37 cellular contexts compared by ENCODE assay signal in the genomic region with DNA sequence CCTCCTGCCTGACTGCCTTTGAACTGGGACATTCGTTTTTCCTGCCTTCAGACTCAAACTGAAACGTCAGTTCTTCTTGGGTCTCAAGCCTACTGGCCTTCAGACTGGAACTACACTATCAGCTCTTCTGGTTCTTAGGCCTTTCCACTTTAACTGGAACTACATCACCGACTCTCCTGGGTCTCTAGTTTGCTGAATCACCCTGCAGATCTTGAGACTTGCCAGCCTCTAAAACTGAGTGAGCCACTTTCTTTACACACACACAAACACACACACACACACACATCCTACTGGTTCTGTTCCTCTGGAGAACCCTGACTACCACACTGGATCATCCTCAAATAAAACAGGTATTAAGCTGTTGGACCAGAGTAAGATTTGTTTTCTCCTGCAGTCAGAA. TPM values are rescaled to one million over a fixed set of nuclear protein-coding genes. Genes with fewer than 3 reads are reported as not detected.
A peak's percentile ranks its signal among the peaks of the same experiment; 100 is the strongest.
DNase-seq lines count a peak whose midpoint lies in the region; ATAC-seq, FAIRE-seq and TF ChIP-seq lines count a peak whose summit lies in the region.
"Had no signal": no experiment of that assay in that cellular context is flagged by ENCODE, and none has a peak within 500 bp of the region (broad histone marks: within the 10 kb centered on the region; RNA-seq: fewer than 3 reads in every experiment).

No MANE protein-coding gene starts in this region.

- dilution Hi-C loops in mammary epithelial cell (cut with HindIII; ENCODE audit: low sequenced_read_pairs): no loop called here

- TF ChIP-seq CTCF in PC-3 (conservative IDR thresholded peaks at IDR 0.05; ENCODE audit: low read depth, low read length) (no peak), K562 (IDR thresholded peaks at IDR 0.05 in 2 of 3, conservative IDR thresholded peaks at IDR 0.05 in 1 of 3; ENCODE audit: insufficient read depth in 2 of 3, low read depth in 1 of 3, low read length in 3 of 3) (no peak), fibroblast of the aortic adventitia (IDR thresholded peaks at IDR 0.05; ENCODE audit: insufficient read depth, low read length) (no peak), mammary epithelial cell (conservative IDR thresholded peaks at IDR 0.05 in 1 of 2, IDR thresholded peaks at IDR 0.05 in 1 of 2; ENCODE audit: extremely low read depth in 1 of 2, insufficient read depth in 1 of 2, low read depth in 1 of 2, low read length in 2 of 2) (no peak)

- H3K27ac Mint-ChIP-seq in stimulated activated memory B cell treated with anti-CD40 and anti-IgM and Interleukin-4, amounts not matched to agents 10 μg/mL and 1 μg/mL and 100 μg/mL, for 72 hours: peak overlapping the region; percentile 30
- H3K27ac Mint-ChIP-seq: B cell; CD14-positive monocyte; CD4-positive, alpha-beta T cell; CD4-positive, CD25-positive, alpha-beta regulatory T cell; CD8-positive, alpha-beta memory T cell; CD8-positive, alpha-beta T cell had no signal

- H3K27ac ChIP-seq in PC-3 (ENCODE audit: low read length) (no peak overlapping the region), K562 (ENCODE audit: extremely low read depth, low read depth, low read length) (no peak overlapping the region), mammary epithelial cell (ENCODE audit: insufficient read depth, low read depth, low read length) (no peak overlapping the region)
- H3K27ac ChIP-seq: 22Rv1; A549; BLaER1; BLaER1 treated with 17β-estradiol and CSF1 and Interleukin-3, amounts not matched to agents 10 nM and 100 nM; C4-2B had no signal

- H3K9me3 Mint-ChIP-seq in stimulated activated memory B cell treated with anti-CD40 and anti-IgM and Interleukin-4, amounts not matched to agents 10 μg/mL and 1 μg/mL and 100 μg/mL, for 72 hours: peaks cover 3% of the 10 kb centered on the region
- H3K9me3 Mint-ChIP-seq: CD4-positive, alpha-beta memory T cell; CD4-positive, alpha-beta T cell; CD4-positive, CD25-positive, alpha-beta regulatory T cell; CD8-positive, alpha-beta memory T cell; CD8-positive, alpha-beta T cell had no signal

- WGBS in K562 (ENCODE audit: insufficient coverage, low coverage, missing lambda C conversion rate): 2% methylated on average over 3 of the region's 3 CpGs
- 77% methylated on average over 3 of the region's 3 CpGs for WGBS in mammary epithelial cell (ENCODE audit: low coverage, missing lambda C conversion rate)

- H2AFZ ChIP-seq in PC-3 (ENCODE audit: low read length) (0 out of 2 replicates have a peak overlapping the region, but pooled peaks have one; percentile 1), K562 (ENCODE audit: low read depth, low read length) (0 out of 2 replicates have a peak overlapping the region, but pooled peaks have one; percentile 23), mammary epithelial cell (ENCODE audit: low read depth, low read length) (no peak overlapping the region)

- CTCF ChIA-PET in PC-3 (lab: Charles Lee) (no interaction called here), K562 (lab: Yijun Ruan, JAX; ENCODE audit: low intra/inter-chr PET ratio) (no interaction called here), mammary epithelial cell (lab: Charles Lee; ENCODE audit: low non-redundant PET) (no interaction called here)

- H3K27me3 ChIP-seq in PC-3 (ENCODE audit: low read length) (no peaks in the 10 kb centered on the region), K562 (ENCODE audit: control insufficient read depth in 2 of 2, insufficient read depth in 2 of 2, low read length in 2 of 2) (peaks cover 4 to 7% of the 10 kb centered on the region in 2 experiments; a peak in 3 of 5 replicates), mammary epithelial cell (ENCODE audit: insufficient read depth, low read length) (no peaks in the 10 kb centered on the region)
- H3K27me3 ChIP-seq: BE2C; BLaER1; BLaER1 treated with 17β-estradiol and CSF1 and Interleukin-3, amounts not matched to agents 10 nM and 100 nM had no signal

- H3K4me2 ChIP-seq in PC-3 (ENCODE audit: low read length) (no peak overlapping the region), K562 (ENCODE audit: insufficient read depth, low read length) (no peak overlapping the region), mammary epithelial cell (ENCODE audit: insufficient read depth, low read depth, low read length) (no peak overlapping the region)
- H3K4me2 ChIP-seq: A549; BLaER1; BLaER1 treated with 17β-estradiol and CSF1 and Interleukin-3, amounts not matched to agents 10 nM and 100 nM had no signal

- no peak for TF ChIP-seq POLR2A in K562 (conservative IDR thresholded peaks at IDR 0.05)

- H3K9me2 ChIP-seq in PC-3 (replicated peaks; ENCODE audit: low read length): no peaks in the 10 kb centered on the region

- in situ Hi-C loops in K562 (cut with MboI): no loop called here
- in situ Hi-C loops in mammary epithelial cell (cut with MboI; ENCODE audit: low sequenced_read_pairs in 2 of 2): no loop called here

- intact Hi-C loops in PC-3 (cut with micrococcal nuclease) (no loop called here), K562 (cut with micrococcal nuclease) (no loop called here), mammary epithelial cell (cut with micrococcal nuclease) (no loop called here)

- no peak for TF ChIP-seq EP300 in K562 (IDR thresholded peaks at IDR 0.05; ENCODE audit: low read length)

- H3K9me3 ChIP-seq in PC-3 (ENCODE audit: low read length) (no peaks in the 10 kb centered on the region), K562 (replicated peaks; ENCODE audit: control insufficient read depth, insufficient read depth, low read depth, low read length) (no peaks in the 10 kb centered on the region), mammary epithelial cell (replicated peaks; ENCODE audit: insufficient read depth, low read length) (no peaks in the 10 kb centered on the region)
- H3K9me3 ChIP-seq: A549; BE2C; BLaER1; BLaER1 treated with 17β-estradiol and CSF1 and Interleukin-3, amounts not matched to agents 10 nM and 100 nM; Caco-2 had no signal

- POLR2A ChIA-PET in PC-3 (lab: Charles Lee; ENCODE audit: unreplicated experiment) (no interaction called here), K562 (lab: Yijun Ruan, JAX) (no interaction called here)

- no peak for DNase-seq in PC-3
- no peak for DNase-seq in K562 (ENCODE audit: extremely low read depth in 1 of 4, low spot score in 3 of 4)
- peak; percentile 16 for DNase-seq in fibroblast of the aortic adventitia (ENCODE audit: low read depth)
- DNase-seq in GOT3 (lab: John Stamatoyannopoulos, UW): no peak
- DNase-seq in NCI-H748 treated with DMSO at 0.1 percent for 48 hours (lab: John Stamatoyannopoulos, UW): no peak
- DNase-seq in mammary epithelial cell: no peak
- DNase-seq in activated CD8-positive, alpha-beta memory T cell treated with anti-CD3 and anti-CD28 coated beads, Interleukin-2, amount 50 U/mL, for 4 hours: no peak
- DNase-seq: 8988T; ACHN; AML-193; BE2C; C1 segment of cervical spinal cord; Caco-2; Calu3; CD4-positive, alpha-beta memory T cell; CD4-positive, alpha-beta T cell; CD4-positive, CD25-positive, alpha-beta regulatory T cell; CD8-positive, alpha-beta memory T cell; CD8-positive, alpha-beta T cell; COR-L47; DMS 273 treated with DMSO at 0.1 percent for 48 hours; DMS153; DMS53; DMS79; DMS79 treated with DMSO at 0.1 percent for 48 hours; DND-41; EL had no signal

- ATAC-seq in PC-3 (no peak), K562 (no peak)
- ATAC-seq in stimulated activated memory B cell treated with anti-CD40 and anti-IgM and Interleukin-4, amounts not matched to agents 10 μg/mL and 1 μg/mL and 100 μg/mL, for 72 hours: no peak
- ATAC-seq: A549; CD8-positive, alpha-beta T cell had no signal

- H3F3A ChIP-seq in PC-3 (ENCODE audit: low read length, unreplicated experiment): no peaks in the 10 kb centered on the region

- H3K4me3 Mint-ChIP-seq in stimulated activated memory B cell treated with anti-CD40 and anti-IgM and Interleukin-4, amounts not matched to agents 10 μg/mL and 1 μg/mL and 100 μg/mL, for 72 hours: no peak overlapping the region
- H3K4me3 Mint-ChIP-seq: B cell; CD14-positive monocyte; CD4-positive, alpha-beta T cell; CD4-positive, CD25-positive, alpha-beta regulatory T cell; CD8-positive, alpha-beta memory T cell; CD8-positive, alpha-beta T cell had no signal

- no peaks in the 10 kb centered on the region for H3K36me3 Mint-ChIP-seq in stimulated activated memory B cell treated with anti-CD40 and anti-IgM and Interleukin-4, amounts not matched to agents 10 μg/mL and 1 μg/mL and 100 μg/mL, for 72 hours
- H3K36me3 Mint-ChIP-seq: CD14-positive monocyte; CD4-positive, alpha-beta memory T cell; CD4-positive, CD25-positive, alpha-beta regulatory T cell; CD8-positive, alpha-beta memory T cell; CD8-positive, alpha-beta T cell had no signal

- peaks cover 38% of the 10 kb centered on the region for H3K27me3 Mint-ChIP-seq in stimulated activated memory B cell treated with anti-CD40 and anti-IgM and Interleukin-4, amounts not matched to agents 10 μg/mL and 1 μg/mL and 100 μg/mL, for 72 hours

- no peaks in the 10 kb centered on the region for H3K9me1 ChIP-seq in K562 (ENCODE audit: control insufficient read depth, insufficient read depth, low read length)

- H3K4me3 ChIP-seq in PC-3 (ENCODE audit: low read length): no peak overlapping the region
- H3K4me3 ChIP-seq in K562: no peak overlapping the region
- H3K4me3 ChIP-seq in fibroblast of the aortic adventitia (ENCODE audit: low read depth, low read length): no peak overlapping the region
- H3K4me3 ChIP-seq in mammary epithelial cell (replicated peaks in 1 of 3; ENCODE audit: insufficient read depth in 1 of 3, low read depth in 2 of 3, low read length in 3 of 3): no peak overlapping the region
- H3K4me3 ChIP-seq: A549; BLaER1; BLaER1 treated with 17β-estradiol and CSF1 and Interleukin-3, amounts not matched to agents 10 nM and 100 nM had no signal

- no peaks in the 10 kb centered on the region for H3K36me3 ChIP-seq in PC-3 (ENCODE audit: low read depth, low read length)
- no peaks in the 10 kb centered on the region for H3K36me3 ChIP-seq in K562 (ENCODE audit: control insufficient read depth, insufficient read depth, low read length)
- H3K36me3 ChIP-seq in mammary epithelial cell (ENCODE audit: insufficient read depth, low read length): no peaks in the 10 kb centered on the region
- H3K36me3 ChIP-seq: BE2C; BLaER1; BLaER1 treated with 17β-estradiol and CSF1 and Interleukin-3, amounts not matched to agents 10 nM and 100 nM had no signal

- TF ChIP-seq RAD21 in K562 (CRISPR knock-in tag; conservative IDR thresholded peaks at IDR 0.05 in 1 of 2, IDR thresholded peaks at IDR 0.05 in 1 of 2): no peak

- no peaks in the 10 kb centered on the region for H3K4me1 Mint-ChIP-seq in stimulated activated memory B cell treated with anti-CD40 and anti-IgM and Interleukin-4, amounts not matched to agents 10 μg/mL and 1 μg/mL and 100 μg/mL, for 72 hours
- H3K4me1 Mint-ChIP-seq: B cell; CD14-positive monocyte; CD4-positive, alpha-beta memory T cell; CD4-positive, CD25-positive, alpha-beta regulatory T cell; CD8-positive, alpha-beta memory T cell had no signal

- peaks cover 15% of the 10 kb centered on the region for H3K4me1 ChIP-seq in PC-3 (ENCODE audit: insufficient read depth, low read length)
- H3K4me1 ChIP-seq in K562 (replicated peaks in 1 of 2; ENCODE audit: control insufficient read depth in 2 of 2, insufficient read depth in 2 of 2, low read length in 2 of 2): peaks cover 0 to 5% of the 10 kb centered on the region in 2 experiments; a peak in 1 of 5 replicates
- H3K4me1 ChIP-seq in mammary epithelial cell (ENCODE audit: insufficient read depth, low read length): peaks cover 8% of the 10 kb centered on the region
- H3K4me1 ChIP-seq: A549; BE2C; BLaER1; BLaER1 treated with 17β-estradiol and CSF1 and Interleukin-3, amounts not matched to agents 10 nM and 100 nM; Caco-2 had no signal

- no TSS peak for BruUV-seq in PC-3 (replicated peaks; lab: Mats Ljungman, UMichigan)
- BruUV-seq in K562 (replicated peaks; lab: Mats Ljungman, UMichigan): no TSS peak
- BruUV-seq in mammary epithelial cell (replicated peaks; lab: Mats Ljungman, UMichigan): no TSS peak

- no peaks in the 10 kb centered on the region for H3K79me2 ChIP-seq in PC-3 (ENCODE audit: low read length)
- H3K79me2 ChIP-seq in K562 (ENCODE audit: control insufficient read depth, insufficient read depth, low read length): no peaks in the 10 kb centered on the region
- no peaks in the 10 kb centered on the region for H3K79me2 ChIP-seq in mammary epithelial cell (ENCODE audit: insufficient read depth, low read length)

- FAIRE-seq in K562 (lab: Jason Lieb, UNC): no peak
- FAIRE-seq: A204.1, A549, D721Med had no signal

- H4K20me1 ChIP-seq in PC-3 (ENCODE audit: low read length) (no peaks in the 10 kb centered on the region), K562 (replicated peaks; ENCODE audit: control insufficient read depth, insufficient read depth, low read length) (no peaks in the 10 kb centered on the region), mammary epithelial cell (ENCODE audit: insufficient read depth, low read length) (no peaks in the 10 kb centered on the region)
- H4K20me1 ChIP-seq: BLaER1; BLaER1 treated with 17β-estradiol and CSF1 and Interleukin-3, amounts not matched to agents 10 nM and 100 nM had no signal

- no peak overlapping the region for H3K9ac ChIP-seq in PC-3 (ENCODE audit: low read length)
- H3K9ac ChIP-seq in K562 (ENCODE audit: insufficient read depth in 1 of 2, low read depth in 2 of 2, low read length in 2 of 2): no peak overlapping the region
- no peak overlapping the region for H3K9ac ChIP-seq in mammary epithelial cell (ENCODE audit: insufficient read depth, low read length)
- H3K9ac ChIP-seq: BLaER1; BLaER1 treated with 17β-estradiol and CSF1 and Interleukin-3, amounts not matched to agents 10 nM and 100 nM had no signal

RNA-seq across cellular contexts. Expression of a gene that starts 46.7 kb away (rescaled TPM):
- total RNA-seq in PC-3 (2014; rRNA removed): 65.3 and 89.4 TPM in 2 replicates
- 205 and 381 TPM in 2 replicates for total RNA-seq in K562 (2011; cell fraction: chromatin; rRNA removed; ENCODE audit: low replicate concordance)
- 125 and 161 TPM in 2 replicates for total RNA-seq in K562 (2011; cell fraction: nucleolus; rRNA removed)
- total RNA-seq in K562 (2011; cell fraction: nucleoplasm; rRNA removed): 140 and 164 TPM in 2 replicates
- total RNA-seq in K562 (2014; rRNA removed): 73.3 and 86.1 TPM in 2 replicates
- total RNA-seq in K562 (2014; rRNA removed; fragmentation: Illumina TruSeq; extraction: Trizol): 80.8 and 92.2 TPM in 2 replicates
- 66.2 and 70.2 TPM in 2 replicates for total RNA-seq in K562 (2015; rRNA removed; fragmentation: Illumina TruSeq; extraction: Trizol)
- 71.3 and 72.1 TPM in 2 replicates for total RNA-seq in K562 (2021)
- 57.7 and 77.0 TPM in 2 replicates for polyA plus RNA-seq in K562 (2011; rRNA removed)
- polyA plus RNA-seq in K562 (2011; cell fraction: cytosol; rRNA removed): 49.6 and 61.3 TPM in 2 replicates
- 98.8 and 112 TPM in 2 replicates for polyA plus RNA-seq in K562 (2011; cell fraction: nucleus; rRNA removed)
- 36.9 and 41.3 TPM in 2 replicates for polyA plus RNA-seq in K562 (2012)
- 56.8 and 60.5 TPM in 2 replicates for polyA plus RNA-seq in K562 (2014; fragmentation: Illumina TruSeq; extraction: Trizol)
- polyA plus RNA-seq in K562 (2014; fragmentation: Nextera tagmentation; extraction: Ambion mirVana): 10 to 100 TPM; 12.0 to 18.3 TPM
- polyA plus RNA-seq in K562 (2014; rRNA removed): 63.0 and 69.3 TPM in 2 replicates
- 181 and 188 TPM in 2 replicates for polyA minus RNA-seq in K562 (2011; rRNA and poly(A)+ RNA removed)
- polyA minus RNA-seq in K562 (2011; cell fraction: cytosol; rRNA and poly(A)+ RNA removed): 39.6 and 57.6 TPM in 2 replicates
- polyA minus RNA-seq in K562 (2011; cell fraction: nucleus; rRNA and poly(A)+ RNA removed): 129 and 178 TPM in 2 replicates
- total RNA-seq in fibroblast of the aortic adventitia (ENCODE audit: low replicate concordance): 44.2 and 125 TPM in 2 replicates
- total RNA-seq in mammary epithelial cell: 10 to 100 TPM; 72.9 to 89.9 TPM
- polyA plus RNA-seq in mammary epithelial cell: 42.8 TPM
- polyA minus RNA-seq in mammary epithelial cell: 23.7 TPM
